In the genomic region with DNA sequence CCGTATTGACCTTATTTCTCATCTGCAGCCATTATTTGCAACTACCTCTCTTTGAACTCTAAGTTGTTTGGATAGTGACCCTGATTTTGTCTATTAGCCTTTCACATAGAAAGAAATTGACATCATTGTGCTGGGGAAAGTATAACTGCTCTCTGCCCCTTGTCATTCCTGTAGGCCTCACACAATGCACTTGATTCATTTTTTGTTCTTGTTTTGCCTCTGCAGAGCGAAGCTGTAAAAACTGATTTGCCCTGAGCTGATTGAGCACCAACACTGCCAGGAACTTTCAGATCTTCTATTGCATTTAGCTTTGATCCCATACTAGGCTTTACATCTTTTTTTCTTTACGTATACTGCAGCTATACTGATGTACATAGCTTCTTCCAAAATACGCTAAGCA, we compare ENCODE assay signal across 20 cellular contexts.
"Had no signal": no experiment of that assay in that cellular context is flagged by ENCODE, and none has a peak within 500 bp of the region (broad histone marks: within the 10 kb centered on the region; RNA-seq: fewer than 3 reads in every experiment).

No MANE protein-coding gene starts in this region.

- FAIRE-seq: frontal cortex had no signal

- H3K4me1 ChIP-seq: parathyroid adenoma, psoas muscle, suprapubic skin, thyroid gland had no signal

- H3K4me3 ChIP-seq: coronary artery, heart left ventricle, psoas muscle, sigmoid colon, suprapubic skin, thyroid gland, vagina had no signal

- H3K79me2 ChIP-seq: parathyroid adenoma had no signal

- H3K27me3 ChIP-seq: heart left ventricle, sigmoid colon, suprapubic skin, thyroid gland, vagina had no signal

- DNase-seq: dermis blood vessel endothelial cell; effector CD4-positive, alpha-beta T cell; heart left ventricle; hippocampal formation; immature natural killer cell; islet precursor cell; mammary epithelial cell; natural killer cell; psoas muscle; right cardiac atrium; sigmoid colon; stimulated activated CD4-positive, alpha-beta T cell treated with anti-CD3 and anti-CD28 coated beads, Interleukin-2, amount 100 ng/mL, for 24 hours; stimulated activated CD4-positive, alpha-beta T cell treated with anti-CD3 and anti-CD28 coated beads, Interleukin-4, amount 100 ng/mL, for 24 hours; stimulated activated naive CD4-positive, alpha-beta T cell treated with Interleukin-2 at 50 U/mL for 16 hours; thyroid gland had no signal

- H3K9ac ChIP-seq: parathyroid adenoma had no signal

- H3K27ac ChIP-seq: coronary artery, heart left ventricle, parathyroid adenoma, psoas muscle, sigmoid colon, suprapubic skin, thyroid gland, vagina had no signal

- H3K36me3 ChIP-seq: heart left ventricle, sigmoid colon, suprapubic skin, thyroid gland, vagina had no signal

- H3K9me3 ChIP-seq: heart left ventricle, psoas muscle, sigmoid colon, suprapubic skin, thyroid gland, vagina had no signal

- H2AFZ ChIP-seq: parathyroid adenoma had no signal
